2 cellular contexts compared by ENCODE assay signal in the genomic region with DNA sequence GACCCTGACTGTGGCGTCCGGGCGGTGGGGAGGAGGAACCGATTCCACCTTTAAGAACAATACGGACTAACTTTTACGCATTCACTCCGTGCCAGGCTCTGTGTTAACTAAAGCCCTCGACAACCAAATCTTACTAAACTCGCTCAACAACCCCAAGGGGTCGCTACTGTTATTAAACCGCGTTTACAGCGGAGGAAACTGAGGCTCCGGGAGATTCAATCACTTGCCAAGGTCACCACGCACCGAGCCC.
TF ChIP-seq lines count a peak whose summit lies in the region.

No MANE protein-coding gene starts in this region.

TF ChIP-seq in SK-N-SH, 30 proteins besides CTCF, POLR2A, EP300 and RAD21 (continued from another document):
- TF ChIP-seq, protein P1, sequence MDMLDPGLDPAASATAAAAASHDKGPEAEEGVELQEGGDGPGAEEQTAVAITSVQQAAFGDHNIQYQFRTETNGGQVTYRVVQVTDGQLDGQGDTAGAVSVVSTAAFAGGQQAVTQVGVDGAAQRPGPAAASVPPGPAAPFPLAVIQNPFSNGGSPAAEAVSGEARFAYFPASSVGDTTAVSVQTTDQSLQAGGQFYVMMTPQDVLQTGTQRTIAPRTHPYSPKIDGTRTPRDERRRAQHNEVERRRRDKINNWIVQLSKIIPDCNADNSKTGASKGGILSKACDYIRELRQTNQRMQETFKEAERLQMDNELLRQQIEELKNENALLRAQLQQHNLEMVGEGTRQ (IDR thresholded peaks at IDR 0.05; ENCODE audit: borderline replicate concordance, low read depth, low read length) = no peak
- no peak for TF ChIP-seq JUND (IDR thresholded peaks at IDR 0.05)
- no peak for TF ChIP-seq POLR2AphosphoS5 (IDR thresholded peaks at IDR 0.05; ENCODE audit: low read depth, low read length)
- no peak for TF ChIP-seq GABPA (IDR thresholded peaks at IDR 0.05; ENCODE audit: low read depth)
- no peak for TF ChIP-seq ELF1 (IDR thresholded peaks at IDR 0.05)
- no peak for TF ChIP-seq TEAD4 (IDR thresholded peaks at IDR 0.05; ENCODE audit: borderline replicate concordance, insufficient read depth)
- no peak for TF ChIP-seq NRF1 (IDR thresholded peaks at IDR 0.05; ENCODE audit: low read depth, low read length)
- no peak for TF ChIP-seq RFX5 (IDR thresholded peaks at IDR 0.05; ENCODE audit: low read length)
- TF ChIP-seq FOXM1 (IDR thresholded peaks at IDR 0.05; ENCODE audit: low read depth) = no peak

TF ChIP-seq in SK-N-SH treated with all-trans-retinoic acid at 6 μM for 48 hours, 23 proteins besides CTCF, POLR2A, EP300 and RAD21 (continued from another document):
- TF ChIP-seq, protein P2, sequence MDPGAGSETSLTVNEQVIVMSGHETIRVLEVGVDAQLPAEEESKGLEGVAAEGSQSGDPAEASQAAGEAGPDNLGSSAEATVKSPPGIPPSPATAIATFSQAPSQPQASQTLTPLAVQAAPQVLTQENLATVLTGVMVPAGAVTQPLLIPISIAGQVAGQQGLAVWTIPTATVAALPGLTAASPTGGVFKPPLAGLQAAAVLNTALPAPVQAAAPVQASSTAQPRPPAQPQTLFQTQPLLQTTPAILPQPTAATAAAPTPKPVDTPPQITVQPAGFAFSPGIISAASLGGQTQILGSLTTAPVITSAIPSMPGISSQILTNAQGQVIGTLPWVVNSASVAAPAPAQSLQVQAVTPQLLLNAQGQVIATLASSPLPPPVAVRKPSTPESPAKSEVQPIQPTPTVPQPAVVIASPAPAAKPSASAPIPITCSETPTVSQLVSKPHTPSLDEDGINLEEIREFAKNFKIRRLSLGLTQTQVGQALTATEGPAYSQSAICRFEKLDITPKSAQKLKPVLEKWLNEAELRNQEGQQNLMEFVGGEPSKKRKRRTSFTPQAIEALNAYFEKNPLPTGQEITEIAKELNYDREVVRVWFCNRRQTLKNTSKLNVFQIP (CRISPR knock-in tag; IDR thresholded peaks at IDR 0.05; ENCODE audit: borderline replicate concordance, low read depth) = no peak
- TF ChIP-seq BACH2 (CRISPR knock-in tag; IDR thresholded peaks at IDR 0.05; ENCODE audit: borderline replicate concordance) (no peak), PPARA (CRISPR knock-in tag; IDR thresholded peaks at IDR 0.05; ENCODE audit: borderline replicate concordance) (no peak), ESRRG (CRISPR knock-in tag; IDR thresholded peaks at IDR 0.05) (no peak), ZNF8 (CRISPR knock-in tag; IDR thresholded peaks at IDR 0.05) (no peak), ZC3H10 (CRISPR knock-in tag; IDR thresholded peaks at IDR 0.05) (no peak), TOX (CRISPR knock-in tag; IDR thresholded peaks at IDR 0.05; ENCODE audit: borderline replicate concordance) (no peak), ZNF70 (CRISPR knock-in tag; IDR thresholded peaks at IDR 0.05) (no peak), RARB (CRISPR knock-in tag; IDR thresholded peaks at IDR 0.05) (no peak), ZNF565 (CRISPR knock-in tag; conservative IDR thresholded peaks at IDR 0.05; ENCODE audit: low read depth) (no peak), ISL1 (CRISPR knock-in tag; IDR thresholded peaks at IDR 0.05) (no peak), CSDC2 (CRISPR knock-in tag; IDR thresholded peaks at IDR 0.05) (no peak), OSR1 (CRISPR knock-in tag; IDR thresholded peaks at IDR 0.05) (no peak)
- TF ChIP-seq, protein P3, sequence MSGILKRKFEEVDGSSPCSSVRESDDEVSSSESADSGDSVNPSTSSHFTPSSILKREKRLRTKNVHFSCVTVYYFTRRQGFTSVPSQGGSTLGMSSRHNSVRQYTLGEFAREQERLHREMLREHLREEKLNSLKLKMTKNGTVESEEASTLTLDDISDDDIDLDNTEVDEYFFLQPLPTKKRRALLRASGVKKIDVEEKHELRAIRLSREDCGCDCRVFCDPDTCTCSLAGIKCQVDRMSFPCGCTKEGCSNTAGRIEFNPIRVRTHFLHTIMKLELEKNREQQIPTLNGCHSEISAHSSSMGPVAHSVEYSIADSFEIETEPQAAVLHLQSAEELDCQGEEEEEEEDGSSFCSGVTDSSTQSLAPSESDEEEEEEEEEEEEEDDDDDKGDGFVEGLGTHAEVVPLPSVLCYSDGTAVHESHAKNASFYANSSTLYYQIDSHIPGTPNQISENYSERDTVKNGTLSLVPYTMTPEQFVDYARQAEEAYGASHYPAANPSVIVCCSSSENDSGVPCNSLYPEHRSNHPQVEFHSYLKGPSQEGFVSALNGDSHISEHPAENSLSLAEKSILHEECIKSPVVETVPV (CRISPR knock-in tag; IDR thresholded peaks at IDR 0.05) = no peak
- TF ChIP-seq, protein P4, sequence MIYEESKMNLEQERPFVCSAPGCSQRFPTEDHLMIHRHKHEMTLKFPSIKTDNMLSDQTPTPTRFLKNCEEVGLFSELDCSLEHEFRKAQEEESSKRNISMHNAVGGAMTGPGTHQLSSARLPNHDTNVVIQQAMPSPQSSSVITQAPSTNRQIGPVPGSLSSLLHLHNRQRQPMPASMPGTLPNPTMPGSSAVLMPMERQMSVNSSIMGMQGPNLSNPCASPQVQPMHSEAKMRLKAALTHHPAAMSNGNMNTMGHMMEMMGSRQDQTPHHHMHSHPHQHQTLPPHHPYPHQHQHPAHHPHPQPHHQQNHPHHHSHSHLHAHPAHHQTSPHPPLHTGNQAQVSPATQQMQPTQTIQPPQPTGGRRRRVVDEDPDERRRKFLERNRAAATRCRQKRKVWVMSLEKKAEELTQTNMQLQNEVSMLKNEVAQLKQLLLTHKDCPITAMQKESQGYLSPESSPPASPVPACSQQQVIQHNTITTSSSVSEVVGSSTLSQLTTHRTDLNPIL (CRISPR knock-in tag; IDR thresholded peaks at IDR 0.05; ENCODE audit: low read depth) = no peak
